Comparison of ENCODE assay signal across 1 cellular context in genomic region chr10:69102429-69102828, GRCh38.
TF ChIP-seq lines count a peak whose summit lies in the region.

No MANE protein-coding gene starts in this region.

TF ChIP-seq in GM23338, 12 proteins besides CTCF, POLR2A, EP300 and RAD21:
- TF ChIP-seq NANOG (IDR thresholded peaks at IDR 0.05; ENCODE audit: borderline replicate concordance) (no peak), STAT1 (IDR thresholded peaks at IDR 0.05; ENCODE audit: unreplicated experiment) (no peak), ETS1 (IDR thresholded peaks at IDR 0.05) (no peak), ZNF462 (CRISPR knock-in tag; IDR thresholded peaks at IDR 0.05) (no peak), JUNB (IDR thresholded peaks at IDR 0.05; ENCODE audit: unreplicated experiment) (no peak), CREB1 (CRISPR knock-in tag; IDR thresholded peaks at IDR 0.05; ENCODE audit: low read depth) (no peak), ZNF331 (CRISPR knock-in tag; IDR thresholded peaks at IDR 0.05; ENCODE audit: low read depth) (no peak), EZH2phosphoT487 (IDR thresholded peaks at IDR 0.05; ENCODE audit: unreplicated experiment) (no peak), REST (IDR thresholded peaks at IDR 0.05; ENCODE audit: unreplicated experiment) (no peak), ZNF114 (CRISPR knock-in tag; IDR thresholded peaks at IDR 0.05) (no peak), POLR2AphosphoS5 (IDR thresholded peaks at IDR 0.05; ENCODE audit: low read depth) (no peak), EZH2 (IDR thresholded peaks at IDR 0.05; ENCODE audit: low read depth, unreplicated experiment) (no peak)
